ENCODE assay signal across 8 cellular contexts in genomic region chr6:166627875-166628849, GRCh38. TPM values are rescaled to one million over a fixed set of nuclear protein-coding genes. Genes with fewer than 3 reads are reported as not detected.
DNase-seq lines count a peak whose midpoint lies in the region; ATAC-seq and TF ChIP-seq lines count a peak whose summit lies in the region.

No MANE protein-coding gene starts in this region.

- in situ Hi-C loops in IMR-90 (cut with MboI; ENCODE audit: low sequenced_read_pairs), result loop anchor here (5.0 to 25.0 kb wide), 2 partner anchors 66 to 359 kb away; partner anchors contain the start of gene CEP43

- peak overlapping the region; percentile 65 for H2AK9ac ChIP-seq in IMR-90 (replicated peaks; ENCODE audit: low read depth, low read length, poor library complexity)

- H4K12ac ChIP-seq in trophoblast cell (ENCODE audit: low read depth, low read length), result no peak overlapping the region

- H3K4ac ChIP-seq in IMR-90 (ENCODE audit: low read depth, low read length), result peak overlapping the region; percentile 82
- H3K4ac ChIP-seq in trophoblast cell (ENCODE audit: low read depth, low read length), result no peak overlapping the region

- no peaks in the 10 kb centered on the region; the same call in 1 of the 2 replicates for H4K20me1 ChIP-seq in IMR-90 (ENCODE audit: insufficient read depth, low read length)

- peak overlapping the region; percentile 84 for H3K56ac ChIP-seq in IMR-90 (ENCODE audit: extremely low read depth, insufficient read depth, low read length)

- H3K4me2 ChIP-seq in IMR-90 (ENCODE audit: low read depth, low read length) (peak overlapping the region; percentile 90), trophoblast cell (ENCODE audit: low read length) (peak overlapping the region; percentile 92)

- DNase-seq in DMS53 (lab: John Stamatoyannopoulos, UW) (peak; percentile 86), IMR-90 (peak; percentile 55), SHP77 treated with DMSO at 0.1 percent for 48 hours (lab: John Stamatoyannopoulos, UW) (peak; percentile 56), Right ventricle myocardium superior (peak; percentile 91), trophoblast cell (peak; percentile 56 to 72), vagina (ENCODE audit: extremely low spot score in 2 of 2) (no peak)
- DNase-seq in activated naive CD4-positive, alpha-beta T cell treated with anti-CD3 and anti-CD28 coated beads, Interleukin-2, amount 50 U/mL, for 16 hours, result peak; percentile 55

- peak overlapping the region; percentile 83 for H4K91ac ChIP-seq in IMR-90 (ENCODE audit: insufficient read depth, low read depth, low read length)
- peak overlapping the region; percentile 33 for H4K91ac ChIP-seq in trophoblast cell (ENCODE audit: low read depth, low read length)

- no peaks in the 10 kb centered on the region for H3K9me3 ChIP-seq in IMR-90 (ENCODE audit: control insufficient read depth, insufficient read depth, low read length)
- H3K9me3 ChIP-seq in trophoblast cell (ENCODE audit: insufficient read depth, low read depth, low read length), result no peaks in the 10 kb centered on the region
- no peaks in the 10 kb centered on the region for H3K9me3 ChIP-seq in vagina

- H3K27me3 ChIP-seq in IMR-90 (ENCODE audit: control insufficient read depth, insufficient read depth, low read length) (no peaks in the 10 kb centered on the region), trophoblast cell (ENCODE audit: insufficient read depth, low read length) (peaks cover 2% of the 10 kb centered on the region), vagina (no peaks in the 10 kb centered on the region)

- peaks cover 16% of the 10 kb centered on the region for H3K9me1 ChIP-seq in IMR-90 (ENCODE audit: insufficient read depth, low read length)

- peak overlapping the region; percentile 3 to 77; a peak in 2 of 4 replicates for H4K8ac ChIP-seq in IMR-90 (ENCODE audit: low read depth in 2 of 2, low read length in 2 of 2)
- no peak overlapping the region for H4K8ac ChIP-seq in trophoblast cell (ENCODE audit: low read depth, low read length)

- peak overlapping the region; percentile 90 for H3K9ac ChIP-seq in IMR-90 (ENCODE audit: low read depth, low read length)
- peak overlapping the region; percentile 14 for H3K9ac ChIP-seq in trophoblast cell (ENCODE audit: low read length)

- TF ChIP-seq CTCF in IMR-90 (conservative IDR thresholded peaks at IDR 0.05; ENCODE audit: low read depth, low read length) (no peak), vagina (IDR thresholded peaks at IDR 0.05) (no peak)

- TF ChIP-seq POLR2A in IMR-90 (IDR thresholded peaks at IDR 0.05; ENCODE audit: low read depth, low read length), result peak; percentile 15
- no peak for TF ChIP-seq POLR2A in vagina (IDR thresholded peaks at IDR 0.05)

- no peak for TF ChIP-seq RAD21 in IMR-90 (IDR thresholded peaks at IDR 0.05; ENCODE audit: low read length)

- H3K18ac ChIP-seq in IMR-90 (ENCODE audit: low read depth, low read length) (peak overlapping the region; percentile 86), trophoblast cell (ENCODE audit: low read length) (peak overlapping the region; percentile 33)

- H3K4me1 ChIP-seq in IMR-90 (ENCODE audit: control insufficient read depth, insufficient read depth, low read length) (peaks cover 16% of the 10 kb centered on the region), trophoblast cell (ENCODE audit: control insufficient read depth in 1 of 2, insufficient read depth in 2 of 2, low read length in 2 of 2) (peaks cover 10 to 13% of the 10 kb centered on the region in 2 experiments), vagina (peaks cover 48% of the 10 kb centered on the region)

- CTCF ChIA-PET in IMR-90 (lab: Yijun Ruan, JAX), result interaction anchor here (0.6 to 1.1 kb wide), 2 partner anchors 113 to 381 kb away, joined by 3 to 4 read pairs; no protein-coding TSS in a partner anchor

- H3K14ac ChIP-seq in IMR-90 (replicated peaks; ENCODE audit: low read depth, low read length) (peak overlapping the region; percentile 91), trophoblast cell (ENCODE audit: low read length) (peak overlapping the region; percentile 7)

- POLR2A ChIA-PET in IMR-90 (lab: Charles Lee; ENCODE audit: unreplicated experiment), result no interaction called here

- no TSS peak for BruUV-seq in IMR-90 (replicated peaks; lab: Mats Ljungman, UMichigan)

- H2BK12ac ChIP-seq in trophoblast cell (ENCODE audit: low read length), result no peak overlapping the region

- H2BK5ac ChIP-seq in IMR-90 (ENCODE audit: low read depth, low read length, poor library complexity, severe bottlenecking) (peak overlapping the region; percentile 87), trophoblast cell (ENCODE audit: low read depth, low read length, poor library complexity) (no peak overlapping the region)

- WGBS in IMR-90 (ENCODE audit: extremely low coverage in 2 of 2, insufficient read length in 1 of 2), 2 experiments, result 0% methylated on average over 7 of the region's 62 CpGs; no CpG with 5 or more reads in 1 of the 2 experiments
- WGBS in trophoblast cell (ENCODE audit: extremely low coverage, insufficient coverage, insufficient read length), result no CpG with 5 or more reads among the region's 62 CpGs

- H3K79me2 ChIP-seq in trophoblast cell (ENCODE audit: control insufficient read depth, insufficient read depth, low read length, poor library complexity), result peaks cover 4% of the 10 kb centered on the region

- peak; percentile 22 for ATAC-seq in GM21576 (IDR thresholded peaks at IDR 0.05; ENCODE audit: unreplicated experiment)
- peak; percentile 16 for ATAC-seq in IMR-90 (ENCODE audit: low read depth)
- peak; percentile 52 for ATAC-seq in Right ventricle myocardium superior (ENCODE audit: poor library complexity)

- H3K23ac ChIP-seq in IMR-90 (ENCODE audit: low read depth, low read length), result peak overlapping the region; percentile 77
- H3K23ac ChIP-seq in trophoblast cell (ENCODE audit: low read length), result no peak overlapping the region

- H3K79me1 ChIP-seq in IMR-90 (ENCODE audit: low read depth in 1 of 2, low read length in 2 of 2) (peaks cover 5 to 25% of the 10 kb centered on the region in 2 experiments; a peak in 3 of 4 replicates), trophoblast cell (ENCODE audit: low read length) (peaks cover 5% of the 10 kb centered on the region)

- H3K27ac ChIP-seq in IMR-90 (ENCODE audit: insufficient read depth, low read length), result peak overlapping the region; percentile 94
- peak overlapping the region; percentile 72 for H3K27ac ChIP-seq in trophoblast cell (ENCODE audit: low read depth, low read length)
- H3K27ac ChIP-seq in vagina, result peak overlapping the region; percentile 86

- H4K5ac ChIP-seq in IMR-90 (ENCODE audit: low read depth, low read length), result peak overlapping the region; percentile 5; the same call in 1 of the 2 replicates

- H2AFZ ChIP-seq in IMR-90 (replicated peaks; ENCODE audit: low read length, poor library complexity) (peak overlapping the region; percentile 91), trophoblast cell (ENCODE audit: insufficient read depth, low read length, poor library complexity) (peak overlapping the region; percentile 57)

- H2BK120ac ChIP-seq in IMR-90 (ENCODE audit: low read depth, low read length) (peak overlapping the region; percentile 72), trophoblast cell (ENCODE audit: insufficient read depth, low read length, poor library complexity) (no peak overlapping the region)

- intact Hi-C loops in IMR-90 (cut with micrococcal nuclease) (loop anchor here (1.0 to 5.0 kb wide), 5 partner anchors 33 to 369 kb away; partner anchors contain the start of gene CEP43), Right ventricle myocardium superior (cut with DNase I) (no loop called here), vagina (cut with DNase I) (loop anchor here (5.0 kb wide), 1 partner anchor 246 kb away; the partner anchor contains the start of gene MPC1)

- H2BK20ac ChIP-seq in IMR-90 (ENCODE audit: low read depth, low read length), result no peak overlapping the region

- no peaks in the 10 kb centered on the region for H3K36me3 ChIP-seq in IMR-90 (ENCODE audit: control insufficient read depth, insufficient read depth, low read length)
- no peaks in the 10 kb centered on the region for H3K36me3 ChIP-seq in trophoblast cell (ENCODE audit: control insufficient read depth in 1 of 2, insufficient read depth in 2 of 2, low read length in 2 of 2)
- no peaks in the 10 kb centered on the region for H3K36me3 ChIP-seq in vagina

- no peak overlapping the region for H2BK15ac ChIP-seq in IMR-90 (ENCODE audit: low read depth, low read length)

- H3K4me3 ChIP-seq in IMR-90 (ENCODE audit: insufficient read depth, low read depth, low read length), result peak overlapping the region; percentile 78
- peak overlapping the region; percentile 62 for H3K4me3 ChIP-seq in trophoblast cell (ENCODE audit: low read depth, low read length)
- H3K4me3 ChIP-seq in vagina, result peak overlapping the region; percentile 64 to 84

- H2AK5ac ChIP-seq in IMR-90 (ENCODE audit: low read depth, low read length) (0 out of 2 replicates have a peak overlapping the region, but pooled peaks have one; percentile 29), trophoblast cell (ENCODE audit: low read length) (no peak overlapping the region)

- dilution Hi-C loops in IMR-90 (cut with HindIII; ENCODE audit: low sequenced_read_pairs, unreplicated experiment), result no loop called here

TF ChIP-seq in IMR-90, 13 proteins besides CTCF, POLR2A, EP300 and RAD21:
- TF ChIP-seq MXI1 (IDR thresholded peaks at IDR 0.05; ENCODE audit: borderline replicate concordance, low read depth, low read length), result no peak
- peak; percentile 13; the same call in 1 of the 2 replicates for TF ChIP-seq CEBPB (IDR thresholded peaks at IDR 0.05; ENCODE audit: low read depth, low read length)
- no peak for TF ChIP-seq BHLHE40 (IDR thresholded peaks at IDR 0.05; ENCODE audit: low read depth, low read length)
- no peak for TF ChIP-seq RCOR1 (IDR thresholded peaks at IDR 0.05; ENCODE audit: insufficient replicate concordance, low read length)

RNA-seq across cellular contexts. Expression of gene RPS6KA2, which starts 1.1 kb away (rescaled TPM):
- total RNA-seq in IMR-90 (2012; rRNA removed) (22.2 and 26.9 TPM in 2 replicates), Right ventricle myocardium superior (50.2 TPM), vagina (65.1 TPM)
- 27.6 and 31.3 TPM in 2 replicates for polyA plus RNA-seq in IMR-90 (2012; rRNA removed)
- 22.6 and 41.6 TPM in 2 replicates for polyA plus RNA-seq in IMR-90 (2012; cell fraction: cytosol; rRNA removed)
- polyA plus RNA-seq in IMR-90 (2012; cell fraction: nucleus; rRNA removed; ENCODE audit: low replicate concordance), result 23.6 and 31.1 TPM in 2 replicates
- polyA plus RNA-seq in trophoblast cell (2013), result 14.3 and 15.4 TPM in 2 replicates

RNA-seq across cellular contexts. Expression of gene RAMACL, which starts 41.7 kb away (rescaled TPM):
- total RNA-seq in IMR-90 (2012; rRNA removed) (0.90 and 1.1 TPM in 2 replicates), Right ventricle myocardium superior (1.3 TPM), vagina (2.2 TPM)
- 0.17 and 0.46 TPM in 2 replicates for polyA plus RNA-seq in IMR-90 (2012; rRNA removed)
- polyA plus RNA-seq in IMR-90 (2012; cell fraction: cytosol; rRNA removed), result 0.02 and 0.03 TPM in 2 replicates
- 0.17 and 0.94 TPM in 2 replicates for polyA plus RNA-seq in IMR-90 (2012; cell fraction: nucleus; rRNA removed; ENCODE audit: low replicate concordance)
- 0.25 and 0.26 TPM in 2 replicates for polyA plus RNA-seq in trophoblast cell (2013)

Comparison
In these comparisons a context has a peak if more than half of its experiments do, and no peak if none do; other contexts are left out.
1. DNase-seq: peak in DMS53 (single experiment), IMR-90 (single experiment), SHP77 treated with DMSO at 0.1 percent for 48 hours (single experiment), activated naive CD4-positive, alpha-beta T cell treated with anti-CD3 and anti-CD28 coated beads, Interleukin-2, amount 50 U/mL, for 16 hours (single experiment), Right ventricle myocardium superior (single experiment) and trophoblast cell (2 of 2); none in vagina (0 of 2).
2. Peak in every context shown above with its lines, with median percentiles within 50 percentile points of each other: ATAC-seq, H3K27ac ChIP-seq and H3K4me3 ChIP-seq.